ENCODE assay signal across 13 cellular contexts in the genomic region with DNA sequence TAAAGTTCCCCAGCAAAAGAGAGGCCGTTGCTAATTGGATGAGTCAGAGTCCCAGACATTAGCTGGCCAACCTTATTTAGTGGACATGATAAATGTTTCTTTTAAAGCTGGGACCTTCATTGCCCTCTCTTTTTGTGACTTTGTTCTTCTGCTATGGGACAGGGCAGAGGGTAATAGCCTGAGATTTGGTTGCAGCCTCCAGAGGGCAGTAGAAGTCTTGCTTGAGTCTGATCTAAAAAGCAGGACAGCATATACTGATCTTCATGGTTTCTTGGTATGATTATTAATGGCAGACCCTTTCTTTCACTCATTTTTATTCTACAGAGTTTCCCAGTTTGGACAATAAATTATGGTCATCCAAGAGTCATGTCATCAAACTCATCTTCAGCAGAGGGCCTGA. TPM values are rescaled to one million over a fixed set of nuclear protein-coding genes. Genes with fewer than 3 reads are reported as not detected.
A peak's percentile ranks its signal among the peaks of the same experiment; 100 is the strongest.
DNase-seq lines count a peak whose midpoint lies in the region; ATAC-seq and TF ChIP-seq lines count a peak whose summit lies in the region.
"Had no signal": no experiment of that assay in that cellular context is flagged by ENCODE, and none has a peak within 500 bp of the region (broad histone marks: within the 10 kb centered on the region; RNA-seq: fewer than 3 reads in every experiment).

No MANE protein-coding gene starts in this region.

- no peak overlapping the region for H3K27ac ChIP-seq in mammary epithelial cell (ENCODE audit: insufficient read depth, low read depth, low read length)
- H3K27ac ChIP-seq: sigmoid colon had no signal

- H3K79me2 ChIP-seq in mammary epithelial cell (ENCODE audit: insufficient read depth, low read length), result no peaks in the 10 kb centered on the region

- no peaks in the 10 kb centered on the region for H3K36me3 Mint-ChIP-seq in activated CD4-positive, alpha-beta T cell treated with anti-CD3 and anti-CD28 coated beads for 36 hours (ENCODE audit: low read depth)
- no peaks in the 10 kb centered on the region for H3K36me3 Mint-ChIP-seq in osteocyte (ENCODE audit: unreplicated experiment)
- H3K36me3 Mint-ChIP-seq: immature natural killer cell had no signal

- POLR2A ChIA-PET in activated CD4-positive, alpha-beta T cell treated with anti-CD3 and anti-CD28 coated beads for 36 hours (lab: Charles Lee), result no interaction called here

- no peaks in the 10 kb centered on the region for H4K20me1 ChIP-seq in mammary epithelial cell (ENCODE audit: insufficient read depth, low read length)

- peaks cover 7% of the 10 kb centered on the region for H3K27me3 Mint-ChIP-seq in activated CD4-positive, alpha-beta T cell treated with anti-CD3 and anti-CD28 coated beads for 36 hours
- peaks cover 21% of the 10 kb centered on the region for H3K27me3 Mint-ChIP-seq in osteocyte (ENCODE audit: unreplicated experiment)

- in situ Hi-C loops in mammary epithelial cell (cut with MboI; ENCODE audit: low sequenced_read_pairs in 2 of 2), result loop anchor here in 1 of 2 donors (10.0 kb wide), 1 partner anchor 385 kb away; no protein-coding TSS in a partner anchor

- no TSS peak for BruUV-seq in mammary epithelial cell (replicated peaks; lab: Mats Ljungman, UMichigan)

- no peaks in the 10 kb centered on the region for H3K36me3 ChIP-seq in mammary epithelial cell (ENCODE audit: insufficient read depth, low read length)
- H3K36me3 ChIP-seq: sigmoid colon had no signal

- no peak overlapping the region for H3K9ac ChIP-seq in mammary epithelial cell (ENCODE audit: insufficient read depth, low read length)

- H3K4me3 Mint-ChIP-seq in activated CD4-positive, alpha-beta T cell treated with anti-CD3 and anti-CD28 coated beads for 36 hours, result no peak overlapping the region
- no peak overlapping the region for H3K4me3 Mint-ChIP-seq in osteocyte (ENCODE audit: unreplicated experiment)
- H3K4me3 Mint-ChIP-seq: CD4-positive, CD25-positive, alpha-beta regulatory T cell; central memory CD8-positive, alpha-beta T cell; immature natural killer cell had no signal

- intact Hi-C loops in activated CD4-positive, alpha-beta T cell treated with anti-CD3 and anti-CD28 coated beads for 36 hours (cut with DNase I, micrococcal nuclease), result loop anchor here (5.0 to 10.0 kb wide), 3 partner anchors 208 to 505 kb away; no protein-coding TSS in a partner anchor
- intact Hi-C loops in mammary epithelial cell (cut with micrococcal nuclease), result loop anchor here (5.0 to 10.0 kb wide), 4 partner anchors 182 to 975 kb away; a partner anchor contains a TSS

- H3K9me3 ChIP-seq in mammary epithelial cell (replicated peaks; ENCODE audit: insufficient read depth, low read length), result peaks cover 3% of the 10 kb centered on the region
- H3K9me3 ChIP-seq: sigmoid colon had no signal

- no peak for ATAC-seq in activated CD4-positive, alpha-beta T cell treated with anti-CD3 and anti-CD28 coated beads for 36 hours
- no peak for ATAC-seq in HG03045 (IDR thresholded peaks at IDR 0.05; ENCODE audit: unreplicated experiment)

- no peaks in the 10 kb centered on the region for H3K4me1 ChIP-seq in mammary epithelial cell (ENCODE audit: insufficient read depth, low read length)
- H3K4me1 ChIP-seq: sigmoid colon had no signal

- WGBS in mammary epithelial cell (ENCODE audit: low coverage, missing lambda C conversion rate), result 50% methylated on average over 1 of the region's 1 CpG

- H3K27me3 ChIP-seq in mammary epithelial cell (ENCODE audit: insufficient read depth, low read length), result no peaks in the 10 kb centered on the region

- dilution Hi-C loops in mammary epithelial cell (cut with HindIII; ENCODE audit: low sequenced_read_pairs), result no loop called here

- H3K4me3 ChIP-seq in mammary epithelial cell (replicated peaks in 1 of 3; ENCODE audit: insufficient read depth in 1 of 3, low read depth in 2 of 3, low read length in 3 of 3), result no peak overlapping the region
- H3K4me3 ChIP-seq: sigmoid colon had no signal

- TF ChIP-seq EP300 in Ishikawa (IDR thresholded peaks at IDR 0.05; ENCODE audit: borderline replicate concordance), result no peak

- TF ChIP-seq CTCF in mammary epithelial cell (conservative IDR thresholded peaks at IDR 0.05 in 1 of 2, IDR thresholded peaks at IDR 0.05 in 1 of 2; ENCODE audit: extremely low read depth in 1 of 2, insufficient read depth in 1 of 2, low read depth in 1 of 2, low read length in 2 of 2), result peak; percentile 33 to 36
- TF ChIP-seq CTCF in osteocyte (IDR thresholded peaks at IDR 0.05), result peak; percentile 40

- CTCF ChIA-PET in activated CD4-positive, alpha-beta T cell treated with anti-CD3 and anti-CD28 coated beads for 36 hours (lab: Charles Lee), result interaction anchor here (1.0 to 1.1 kb wide), 2 partner anchors 205 to 268 kb away, joined by 3 to 4 read pairs; no protein-coding TSS in a partner anchor
- CTCF ChIA-PET in mammary epithelial cell (lab: Charles Lee; ENCODE audit: low non-redundant PET), result no interaction called here

- no peaks in the 10 kb centered on the region for H3K4me1 Mint-ChIP-seq in activated CD4-positive, alpha-beta T cell treated with anti-CD3 and anti-CD28 coated beads for 36 hours
- H3K4me1 Mint-ChIP-seq in osteocyte (ENCODE audit: unreplicated experiment), result no peaks in the 10 kb centered on the region
- H3K4me1 Mint-ChIP-seq: immature natural killer cell had no signal

- H3K9me3 Mint-ChIP-seq in activated CD4-positive, alpha-beta T cell treated with anti-CD3 and anti-CD28 coated beads for 36 hours (ENCODE audit: low read depth), result no peaks in the 10 kb centered on the region
- no peaks in the 10 kb centered on the region for H3K9me3 Mint-ChIP-seq in osteocyte (ENCODE audit: unreplicated experiment)
- H3K9me3 Mint-ChIP-seq: CD4-positive, CD25-positive, alpha-beta regulatory T cell; central memory CD8-positive, alpha-beta T cell; immature natural killer cell had no signal

- peak; percentile 42 for TF ChIP-seq RAD21 in Ishikawa (IDR thresholded peaks at IDR 0.05; ENCODE audit: low read depth)

- no peak overlapping the region for H3K27ac Mint-ChIP-seq in activated CD4-positive, alpha-beta T cell treated with anti-CD3 and anti-CD28 coated beads for 36 hours
- no peak overlapping the region for H3K27ac Mint-ChIP-seq in osteocyte (ENCODE audit: unreplicated experiment)
- H3K27ac Mint-ChIP-seq: CD4-positive, CD25-positive, alpha-beta regulatory T cell; immature natural killer cell had no signal

- H2AFZ ChIP-seq in mammary epithelial cell (ENCODE audit: low read depth, low read length), result no peak overlapping the region

- no peak overlapping the region for H3K4me2 ChIP-seq in mammary epithelial cell (ENCODE audit: insufficient read depth, low read depth, low read length)

- peak; percentile 53 for DNase-seq in activated CD4-positive, alpha-beta T cell treated with anti-CD3 and anti-CD28 coated beads for 36 hours
- no peak for DNase-seq in activated CD4-positive, alpha-beta T cell treated with anti-CD3 and anti-CD28 coated beads, Interleukin-2, amount 50 U/mL, for 48 hours
- DNase-seq in mammary epithelial cell (no peak), osteocyte (ENCODE audit: extremely low spot score, unreplicated experiment) (no peak), ecto neural progenitor cell (ENCODE audit: low spot score) (no peak), ureter (ENCODE audit: low spot score) (no peak)
- DNase-seq: immature natural killer cell, NCI-H187, sigmoid colon had no signal

TF ChIP-seq in Ishikawa, 13 proteins besides CTCF, POLR2A, EP300 and RAD21:
- TF ChIP-seq ZBTB7A (IDR thresholded peaks at IDR 0.05; ENCODE audit: low read depth), result no peak
- TF ChIP-seq TCF12 (IDR thresholded peaks at IDR 0.05; ENCODE audit: low read depth), result no peak
- TF ChIP-seq YY1 (IDR thresholded peaks at IDR 0.05; ENCODE audit: low read depth), result no peak
- TF ChIP-seq, protein P1, sequence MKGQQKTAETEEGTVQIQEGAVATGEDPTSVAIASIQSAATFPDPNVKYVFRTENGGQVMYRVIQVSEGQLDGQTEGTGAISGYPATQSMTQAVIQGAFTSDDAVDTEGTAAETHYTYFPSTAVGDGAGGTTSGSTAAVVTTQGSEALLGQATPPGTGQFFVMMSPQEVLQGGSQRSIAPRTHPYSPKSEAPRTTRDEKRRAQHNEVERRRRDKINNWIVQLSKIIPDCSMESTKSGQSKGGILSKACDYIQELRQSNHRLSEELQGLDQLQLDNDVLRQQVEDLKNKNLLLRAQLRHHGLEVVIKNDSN (IDR thresholded peaks at IDR 0.05), result no peak

RNA-seq across cellular contexts. Expression of a gene that starts 25.1 kb away (rescaled TPM):
- 1 to 10 TPM; 2.0 TPM for total RNA-seq in activated CD4-positive, alpha-beta T cell treated with anti-CD3 and anti-CD28 coated beads for 36 hours
- 1 to 10 TPM; 1.7 to 8.3 TPM for total RNA-seq in mammary epithelial cell
- polyA plus RNA-seq in mammary epithelial cell, result 0.88 TPM
- polyA minus RNA-seq in mammary epithelial cell, result 0.67 TPM
- 7.4 TPM in 2 replicates for total RNA-seq in osteocyte
- 10.8 TPM for total RNA-seq in ureter

RNA-seq across cellular contexts. Expression of a gene that starts 52.5 kb away (rescaled TPM):
- total RNA-seq in activated CD4-positive, alpha-beta T cell treated with anti-CD3 and anti-CD28 coated beads for 36 hours, result 10 to 100 TPM; 13.2 to 16.3 TPM
- total RNA-seq in mammary epithelial cell (10 to 100 TPM in 1 of 2 donors, 1 to 10 TPM in 1; 7.5 to 14.2 TPM), osteocyte (26.1 and 28.2 TPM in 2 replicates), ureter (19.1 TPM)
- 1.9 TPM for polyA plus RNA-seq in mammary epithelial cell
- 19.9 TPM for polyA minus RNA-seq in mammary epithelial cell

RNA-seq across cellular contexts. Expression of a gene that starts 54.8 kb away (rescaled TPM):
- total RNA-seq in activated CD4-positive, alpha-beta T cell treated with anti-CD3 and anti-CD28 coated beads for 36 hours, result under 1 TPM; 0.21 to 0.89 TPM
- total RNA-seq in mammary epithelial cell, result under 1 TPM; 0.24 to 0.67 TPM
- polyA plus RNA-seq in mammary epithelial cell, result 0.01 TPM
- polyA minus RNA-seq in mammary epithelial cell, result not detected
- 6.7 and 11.2 TPM in 2 replicates for total RNA-seq in osteocyte
- total RNA-seq in ureter, result 7.5 TPM
- total RNA-seq: CD4-positive, CD25-positive, alpha-beta regulatory T cell had no signal
